In the genomic region with DNA sequence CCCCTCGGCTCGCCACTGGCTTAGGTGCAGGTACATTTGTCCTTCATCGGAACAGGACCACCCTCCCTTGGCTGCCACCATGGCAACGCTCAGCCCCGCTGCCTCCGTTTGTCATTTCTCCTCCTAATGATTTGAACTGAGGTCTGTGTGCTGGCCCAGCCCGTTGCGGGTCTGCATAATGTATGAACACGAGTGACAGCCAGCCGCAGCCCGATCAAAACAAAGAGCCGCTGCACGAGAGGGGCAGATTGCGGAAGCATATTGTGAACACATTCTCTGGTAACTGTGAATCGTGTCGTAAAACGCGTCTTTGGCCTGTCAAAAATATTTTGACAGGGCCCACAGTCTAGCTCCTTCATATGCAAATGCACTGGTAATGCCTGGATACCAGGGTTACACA, we compare ENCODE assay signal across 21 cellular contexts.
DNase-seq lines count a peak whose midpoint lies in the region; ATAC-seq lines count a peak whose summit lies in the region.
"Had no signal": no experiment of that assay in that cellular context is flagged by ENCODE, and none has a peak within 500 bp of the region (broad histone marks: within the 10 kb centered on the region; RNA-seq: fewer than 3 reads in every experiment).

No MANE protein-coding gene starts in this region.

- H3K4me1 ChIP-seq in mesodermal cell (ENCODE audit: control insufficient read depth, insufficient read depth, low read length, poor library complexity, severe bottlenecking) = peaks cover 13% of the 10 kb centered on the region
- H3K4me1 ChIP-seq: Peyer's patch had no signal

- H3K27ac ChIP-seq in angular gyrus (ENCODE audit: low read depth, low read length) (peak overlapping the region; percentile 8), mesodermal cell (ENCODE audit: low read depth, low read length, severe bottlenecking) (peak overlapping the region; percentile 59)
- H3K27ac ChIP-seq: 22Rv1, C4-2B, GM23248, Peyer's patch, SK-N-MC had no signal

- ATAC-seq in GM21825 (IDR thresholded peaks at IDR 0.05; ENCODE audit: unreplicated experiment) (no peak), HG03520 (IDR thresholded peaks at IDR 0.05; ENCODE audit: unreplicated experiment) (no peak)

- no peaks in the 10 kb centered on the region for H3K36me3 ChIP-seq in mesodermal cell (ENCODE audit: control insufficient read depth, insufficient read depth, low read length)
- H3K36me3 ChIP-seq: HAP-1, Peyer's patch had no signal

- intact Hi-C loops in posterior vena cava (cut with DNase I) = no loop called here

- DNase-seq in DMS 273 (lab: John Stamatoyannopoulos, UW; ENCODE audit: unreplicated experiment) (peak; percentile 16), DMS 273 treated with DMSO at 0.1 percent for 48 hours (lab: John Stamatoyannopoulos, UW) (no peak), posterior vena cava (ENCODE audit: low spot score) (peak; percentile 78)
- DNase-seq in activated naive CD4-positive, alpha-beta T cell (lab: John Stamatoyannopoulos, UW) = no peak
- DNase-seq: AML-193; DND-41; GM23248; MM.1S; NCI-H1092 treated with DMSO at 0.1 percent for 48 hours; NCI-H187 treated with DMSO at 0.1 percent for 48 hours; NCI-H2171; NK-92 treated with Interleukin-12 subunit alpha and Interleukin-12 subunit beta, amount 100 ng/mL, for 24 hours; Peyer's patch had no signal

- 83 to 92% methylated on average over 16 to 18 of the region's 18 CpGs for WGBS in mesodermal cell (ENCODE audit: insufficient coverage in 2 of 2), 2 experiments

- H3K4me3 ChIP-seq in mesodermal cell (ENCODE audit: extremely low read depth, insufficient read depth, low read length, poor library complexity, severe bottlenecking) = no peak overlapping the region
- H3K4me3 ChIP-seq: GM23248, HAP-1, Peyer's patch, SK-N-MC had no signal

- H3K9me3 ChIP-seq in mesodermal cell (ENCODE audit: control insufficient read depth, low read length) = no peaks in the 10 kb centered on the region
- H3K9me3 ChIP-seq: HAP-1, Peyer's patch had no signal

Comparison
In these comparisons a context has a peak if more than half of its experiments do, and no peak if none do; other contexts are left out.
1. DNase-seq: peak in DMS 273 (single experiment) and posterior vena cava (single experiment); none in DMS 273 treated with DMSO at 0.1 percent for 48 hours (single experiment) and activated naive CD4-positive, alpha-beta T cell (0 of 4).